Comparison of ENCODE assay signal across 12 cellular contexts in the genomic region with DNA sequence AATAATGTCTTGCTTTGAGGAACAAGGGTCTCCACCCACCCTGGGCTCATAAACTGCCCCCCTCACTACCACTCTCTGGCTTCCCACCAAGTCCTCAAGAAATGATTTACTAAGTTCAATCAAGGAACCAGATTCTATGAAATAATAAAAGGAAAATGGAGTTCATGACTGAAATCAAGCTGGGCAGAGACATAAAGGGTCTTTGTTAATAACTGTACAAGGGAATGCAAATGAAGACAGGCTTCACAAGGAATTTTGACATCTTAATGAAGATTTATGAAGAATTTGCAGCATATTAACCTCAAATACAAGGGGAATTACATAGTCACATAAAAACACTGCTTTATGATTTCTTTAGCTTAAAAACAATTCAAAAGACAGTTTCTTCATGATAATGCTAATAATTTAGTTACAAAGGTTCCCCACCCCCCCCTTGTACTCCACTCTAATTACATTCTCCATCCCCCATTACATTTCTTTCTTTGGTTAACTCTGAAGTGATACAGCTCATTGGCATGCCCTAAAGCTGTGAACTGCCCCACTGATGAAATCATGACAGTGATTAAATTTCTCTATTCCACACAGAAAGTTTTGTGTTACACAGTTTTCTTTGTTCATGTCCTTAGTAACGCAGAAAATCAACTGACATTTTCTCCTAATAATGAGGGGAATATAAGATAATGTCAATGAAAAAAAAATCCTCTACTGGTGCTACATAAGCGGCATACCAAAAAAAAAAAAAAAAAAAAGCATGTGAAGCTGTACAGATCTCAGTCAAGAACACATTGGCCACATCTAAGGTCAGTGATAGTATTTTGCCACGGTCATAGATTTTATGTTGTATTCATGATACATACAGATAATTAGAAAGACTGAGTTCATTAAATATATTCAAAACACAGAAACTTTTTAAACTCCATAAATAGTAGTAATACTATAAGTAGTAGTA. TPM values are rescaled to one million over a fixed set of nuclear protein-coding genes. Genes with fewer than 3 reads are reported as not detected.
DNase-seq lines count a peak whose midpoint lies in the region; ATAC-seq and TF ChIP-seq lines count a peak whose summit lies in the region.
"Had no signal": no experiment of that assay in that cellular context is flagged by ENCODE, and none has a peak within 500 bp of the region (broad histone marks: within the 10 kb centered on the region; RNA-seq: fewer than 3 reads in every experiment).

No MANE protein-coding gene starts in this region.

- H3K9me2 ChIP-seq in PC-9 (ENCODE audit: insufficient read depth): no peaks in the 10 kb centered on the region; the same call in 1 of the 2 replicates

- intact Hi-C loops in PC-9 (cut with micrococcal nuclease; ENCODE audit: unreplicated experiment): loop anchor here (2.0 kb wide), 1 partner anchor 21 kb away; no protein-coding TSS in a partner anchor

- ATAC-seq in activated CD8-positive, alpha-beta T cell treated with anti-CD3 and anti-CD28 coated beads, Interleukin-2, amount 10 ng/mL, durations not matched to agents 7 days and 5 days: no peak
- ATAC-seq: T-helper 17 cell had no signal

- TF ChIP-seq CTCF in PC-9 (conservative IDR thresholded peaks at IDR 0.05): no peak
- no peak for TF ChIP-seq CTCF in epithelial cell of esophagus (IDR thresholded peaks at IDR 0.05; ENCODE audit: insufficient read depth, low read depth, low read length, missing control alignments)
- no peak for TF ChIP-seq CTCF in osteocyte (IDR thresholded peaks at IDR 0.05)

- no peaks in the 10 kb centered on the region for H3K27me3 Mint-ChIP-seq in osteocyte (ENCODE audit: unreplicated experiment)
- no peaks in the 10 kb centered on the region for H3K27me3 Mint-ChIP-seq in activated CD8-positive, alpha-beta T cell treated with anti-CD3 and anti-CD28 coated beads, Interleukin-2, amount 10 ng/mL, durations not matched to agents 7 days and 5 days (ENCODE audit: low read depth)

- peaks cover 14% of the 10 kb centered on the region for H3K36me3 Mint-ChIP-seq in osteocyte (ENCODE audit: unreplicated experiment)
- H3K36me3 Mint-ChIP-seq in activated CD8-positive, alpha-beta T cell treated with anti-CD3 and anti-CD28 coated beads, Interleukin-2, amount 10 ng/mL, durations not matched to agents 7 days and 5 days (ENCODE audit: low read depth): no peaks in the 10 kb centered on the region

- no peaks in the 10 kb centered on the region for H3K9me3 Mint-ChIP-seq in osteocyte (ENCODE audit: unreplicated experiment)
- no peaks in the 10 kb centered on the region for H3K9me3 Mint-ChIP-seq in activated CD8-positive, alpha-beta T cell treated with anti-CD3 and anti-CD28 coated beads, Interleukin-2, amount 10 ng/mL, durations not matched to agents 7 days and 5 days (ENCODE audit: insufficient read depth)

- peaks cover 44% of the 10 kb centered on the region for H3K4me1 ChIP-seq in PC-9 (replicated peaks; ENCODE audit: insufficient read depth)

- H3K9me3 ChIP-seq in PC-9 (ENCODE audit: insufficient read depth, low read depth): no peaks in the 10 kb centered on the region
- H3K9me3 ChIP-seq: neutrophil, tibial nerve had no signal

- DNase-seq in ELR (ENCODE audit: low read depth) (peak; percentile 72), PC-9 (no peak), epithelial cell of esophagus (ENCODE audit: low read depth) (peak; percentile 51), osteocyte (ENCODE audit: extremely low spot score, unreplicated experiment) (no peak), iPS-NIHi11 (ENCODE audit: low spot score) (no peak), caudate nucleus (lab: John Stamatoyannopoulos, UW) (no peak)
- DNase-seq in stimulated activated naive CD4-positive, alpha-beta T cell treated with Interleukin-2 at 50 U/mL for 16 hours (lab: John Stamatoyannopoulos, UW): no peak
- DNase-seq in activated CD8-positive, alpha-beta T cell treated with anti-CD3 and anti-CD28 coated beads, Interleukin-2, amount 10 ng/mL, durations not matched to agents 7 days and 5 days: no peak
- DNase-seq: central memory CD4-positive, alpha-beta T cell; T-helper 17 cell had no signal

- CTCF ChIA-PET in PC-9 (lab: Charles Lee): interaction anchor here (0.6 to 0.7 kb wide), 3 partner anchors 17 to 134 kb away, joined by 3 to 11 read pairs (median 3); no protein-coding TSS in a partner anchor
- CTCF ChIA-PET in activated CD8-positive, alpha-beta T cell treated with anti-CD3 and anti-CD28 coated beads, Interleukin-2, amount 10 ng/mL, durations not matched to agents 7 days and 5 days (lab: Charles Lee): no interaction called here

- H3K4me3 Mint-ChIP-seq in osteocyte (ENCODE audit: unreplicated experiment): peak overlapping the region; percentile 11
- no peak overlapping the region for H3K4me3 Mint-ChIP-seq in activated CD8-positive, alpha-beta T cell treated with anti-CD3 and anti-CD28 coated beads, Interleukin-2, amount 10 ng/mL, durations not matched to agents 7 days and 5 days
- H3K4me3 Mint-ChIP-seq: T-helper 17 cell had no signal

- H3K4me3 ChIP-seq in PC-9 (no peak overlapping the region), epithelial cell of esophagus (ENCODE audit: low read length) (no peak overlapping the region)

- H3K27ac Mint-ChIP-seq in osteocyte (ENCODE audit: unreplicated experiment): peak overlapping the region; percentile 89
- H3K27ac Mint-ChIP-seq in activated CD8-positive, alpha-beta T cell treated with anti-CD3 and anti-CD28 coated beads, Interleukin-2, amount 10 ng/mL, durations not matched to agents 7 days and 5 days: no peak overlapping the region
- H3K27ac Mint-ChIP-seq: T-helper 17 cell had no signal

- peaks cover 71% of the 10 kb centered on the region for H3K4me1 Mint-ChIP-seq in osteocyte (ENCODE audit: unreplicated experiment)
- no peaks in the 10 kb centered on the region for H3K4me1 Mint-ChIP-seq in activated CD8-positive, alpha-beta T cell treated with anti-CD3 and anti-CD28 coated beads, Interleukin-2, amount 10 ng/mL, durations not matched to agents 7 days and 5 days (ENCODE audit: low read depth)
- H3K4me1 Mint-ChIP-seq: T-helper 17 cell had no signal

- no TSS peak for BruUV-seq in PC-9 (replicated peaks; lab: Mats Ljungman, UMichigan)

- H3K4me2 ChIP-seq in PC-9: peak overlapping the region; percentile 18

- no peak overlapping the region for H2AFZ ChIP-seq in PC-9

- peaks cover 4% of the 10 kb centered on the region; the same call in 1 of the 2 replicates for H3K36me3 ChIP-seq in PC-9 (ENCODE audit: low read depth)
- H3K36me3 ChIP-seq: neutrophil, tibial nerve had no signal

- H3K27me3 ChIP-seq in PC-9 (ENCODE audit: insufficient read depth, low read depth): no peaks in the 10 kb centered on the region
- H3K27me3 ChIP-seq: tibial nerve had no signal

- peaks cover 94% of the 10 kb centered on the region for H3K79me2 ChIP-seq in PC-9 (ENCODE audit: low read depth)

- no peaks in the 10 kb centered on the region for H4K20me1 ChIP-seq in PC-9 (ENCODE audit: insufficient read depth)

- H3K27ac ChIP-seq in PC-9: peak overlapping the region; percentile 62
- no peak overlapping the region for H3K27ac ChIP-seq in caudate nucleus (ENCODE audit: low read depth, low read length)
- H3K27ac ChIP-seq: neutrophil had no signal

- POLR2A ChIA-PET in PC-9 (lab: Charles Lee; ENCODE audit: unreplicated experiment): interaction anchor here (0.7 to 1.5 kb wide), 2 partner anchors 28 to 230 kb away, joined by 4 to 41 read pairs; no protein-coding TSS in a partner anchor
- POLR2A ChIA-PET in activated CD8-positive, alpha-beta T cell treated with anti-CD3 and anti-CD28 coated beads, Interleukin-2, amount 10 ng/mL, durations not matched to agents 7 days and 5 days (lab: Charles Lee): no interaction called here

- peaks cover 17% of the 10 kb centered on the region; the same call in 1 of the 2 replicates for H3F3A ChIP-seq in PC-9 (ENCODE audit: insufficient read depth, low read depth)

RNA-seq across cellular contexts. Expression of a gene that starts 54.4 kb away (rescaled TPM):
- total RNA-seq in PC-9 (2021) (73.5 and 85.3 TPM in 2 replicates), osteocyte (116 and 120 TPM in 2 replicates)
- under 1 TPM; 0.31 to 0.53 TPM for total RNA-seq in activated CD8-positive, alpha-beta T cell treated with anti-CD3 and anti-CD28 coated beads, Interleukin-2, amount 10 ng/mL, durations not matched to agents 7 days and 5 days

Comparison
In these comparisons a context has a peak if more than half of its experiments do, and no peak if none do; other contexts are left out.
1. DNase-seq: peak in ELR (single experiment) and epithelial cell of esophagus (single experiment); none in PC-9 (0 of 2), osteocyte (single experiment), iPS-NIHi11 (single experiment), stimulated activated naive CD4-positive, alpha-beta T cell treated with Interleukin-2 at 50 U/mL for 16 hours (single experiment), caudate nucleus (0 of 61) and activated CD8-positive, alpha-beta T cell treated with anti-CD3 and anti-CD28 coated beads, Interleukin-2, amount 10 ng/mL, durations not matched to agents 7 days and 5 days (single experiment).
2. RNA of a gene that starts 54.4 kb away (total RNA-seq): 116 to 120 TPM in osteocyte and 73.5 to 85.3 TPM in PC-9; 0.31 to 0.53 TPM in activated CD8-positive, alpha-beta T cell treated with anti-CD3 and anti-CD28 coated beads, Interleukin-2, amount 10 ng/mL, durations not matched to agents 7 days and 5 days; every median in the first group is over 10 times any median in the second.